In genomic region chr2:10757814-10758286, GRCh38 we compare ENCODE assay signal across 24 cellular contexts. TPM values are rescaled to one million over a fixed set of nuclear protein-coding genes. Genes with fewer than 3 reads are reported as not detected.
"Had no signal": no experiment of that assay in that cellular context is flagged by ENCODE, and none has a peak within 500 bp of the region (broad histone marks: within the 10 kb centered on the region; RNA-seq: fewer than 3 reads in every experiment).

No MANE protein-coding gene starts in this region.

- H3K4me3 ChIP-seq: dorsolateral prefrontal cortex, heart left ventricle, left ventricle myocardium inferior, lung, sigmoid colon, skin epidermis, stomach, thoracic aorta had no signal

- H3K27me3 Mint-ChIP-seq: naive thymus-derived CD4-positive, alpha-beta T cell had no signal

- H3K4me1 Mint-ChIP-seq: naive thymus-derived CD4-positive, alpha-beta T cell had no signal

- H3K27ac Mint-ChIP-seq: naive thymus-derived CD4-positive, alpha-beta T cell had no signal

- H3K27ac ChIP-seq: dorsolateral prefrontal cortex, heart left ventricle, left ventricle myocardium inferior, sigmoid colon, skin epidermis, stomach, thoracic aorta had no signal

- DNase-seq: cortex of kidney; dorsolateral prefrontal cortex; effector CD8-positive, alpha-beta T cell; heart left ventricle; hypothalamus; left ventricle myocardium inferior; mesenchymal stem cell; midbrain; naive thymus-derived CD4-positive, alpha-beta T cell; nephron progenitor cell; sigmoid colon; stimulated activated CD4-positive, alpha-beta T cell treated with anti-CD3 and anti-CD28 coated beads, Interleukin-12 subunit alpha, Interleukin-12 subunit beta, amount 100 ng/mL, for 4 hours; stimulated activated naive CD4-positive, alpha-beta T cell; substantia nigra; trophoblast cell had no signal

- H3K9me3 Mint-ChIP-seq: naive thymus-derived CD4-positive, alpha-beta T cell; nephron progenitor cell had no signal

- H3K4me1 ChIP-seq: sigmoid colon, stomach had no signal

- H3K36me3 Mint-ChIP-seq: naive thymus-derived CD4-positive, alpha-beta T cell had no signal

- FAIRE-seq: frontal cortex, islet of Langerhans had no signal

- H3K36me3 ChIP-seq: heart left ventricle, left ventricle myocardium inferior, sigmoid colon, stomach, thoracic aorta had no signal

- ATAC-seq: heart left ventricle; naive thymus-derived CD4-positive, alpha-beta T cell had no signal

- H3K27me3 ChIP-seq: sigmoid colon had no signal

- H3K4me3 Mint-ChIP-seq: naive thymus-derived CD4-positive, alpha-beta T cell; nephron progenitor cell had no signal

- H3K9me3 ChIP-seq: heart left ventricle, left ventricle myocardium inferior, sigmoid colon, stomach, thoracic aorta had no signal

RNA-seq across cellular contexts. Expression of gene ATP6V1C2, which starts 36.4 kb away (rescaled TPM):
- total RNA-seq: glomerular endothelial cell; naive thymus-derived CD4-positive, alpha-beta T cell; pulmonary artery endothelial cell had no signal
- polyA plus RNA-seq: fibroblast of lung; naive thymus-derived CD4-positive, alpha-beta T cell had no signal
